Comparison of ENCODE assay signal across 14 cellular contexts in genomic region chr11:118215262-118215661, GRCh38.
DNase-seq lines count a peak whose midpoint lies in the region; TF ChIP-seq lines count a peak whose summit lies in the region.
"Had no signal": no experiment of that assay in that cellular context is flagged by ENCODE, and none has a peak within 500 bp of the region (broad histone marks: within the 10 kb centered on the region; RNA-seq: fewer than 3 reads in every experiment).

No MANE protein-coding gene starts in this region.

- no peak overlapping the region for H3K4me3 ChIP-seq in OCI-LY1 (ENCODE audit: low read depth, low read length, poor library complexity, severe bottlenecking)
- H3K4me3 ChIP-seq: vagina had no signal

- no peak for DNase-seq in activated T-cell treated with anti-CD3 and anti-CD28 coated beads, Interleukin-2, amount 50 U/mL, for 24 hours
- DNase-seq in activated T-cell treated with anti-CD3 and anti-CD28 coated beads, Interleukin-2, amount 50 U/mL, for 48 hours: no peak
- peak; percentile 21 for DNase-seq in central memory CD4-positive, alpha-beta T cell
- DNase-seq in NCI-H2196 (lab: John Stamatoyannopoulos, UW; ENCODE audit: unreplicated experiment) (no peak), SKM-1 treated with dmso at 0.1 percent for 144 hours (lab: John Stamatoyannopoulos, UW; ENCODE audit: unreplicated experiment) (no peak), SW 1271 (lab: John Stamatoyannopoulos, UW) (no peak)
- DNase-seq: ACHN, DMS153, H7, WERI-Rb-1 had no signal

- H3K4me2 ChIP-seq in OCI-LY1 (ENCODE audit: low read length): no peak overlapping the region; the same call in 1 of the 2 replicates

- no peaks in the 10 kb centered on the region for H4K20me1 ChIP-seq in OCI-LY1 (ENCODE audit: insufficient read depth, low read length)

- H3K9ac ChIP-seq in OCI-LY1 (ENCODE audit: low read length): no peak overlapping the region; the same call in 1 of the 2 replicates

- no peaks in the 10 kb centered on the region for H3K27me3 Mint-ChIP-seq in activated T-cell treated with anti-CD3 and anti-CD28 coated beads, Interleukin-2, amount 50 U/mL, for 24 hours
- no peaks in the 10 kb centered on the region for H3K27me3 Mint-ChIP-seq in stimulated activated naive CD8-positive, alpha-beta T cell treated with anti-CD3 and anti-CD28 coated beads, Interleukin-15, Interleukin-2, amounts not matched to agents 100 ng/mL and 50 ng/mL, for 24 hours

- no peak for TF ChIP-seq CTCF in OCI-LY1 (IDR thresholded peaks at IDR 0.05; ENCODE audit: low read length)

- H3K36me3 ChIP-seq in OCI-LY1 (ENCODE audit: insufficient read depth, low read length): peaks cover 3% of the 10 kb centered on the region; the same call in 1 of the 2 replicates
- H3K36me3 ChIP-seq: vagina, WERI-Rb-1 had no signal

- peaks cover 51% of the 10 kb centered on the region for H3K4me1 ChIP-seq in OCI-LY1 (ENCODE audit: insufficient read depth, low read length, severe bottlenecking)
- H3K4me1 ChIP-seq: vagina had no signal

- H3K36me3 Mint-ChIP-seq in activated T-cell treated with anti-CD3 and anti-CD28 coated beads, Interleukin-2, amount 50 U/mL, for 24 hours (ENCODE audit: low read depth): peaks cover 83% of the 10 kb centered on the region
- peaks cover 75% of the 10 kb centered on the region for H3K36me3 Mint-ChIP-seq in stimulated activated naive CD8-positive, alpha-beta T cell treated with anti-CD3 and anti-CD28 coated beads, Interleukin-15, Interleukin-2, amounts not matched to agents 100 ng/mL and 50 ng/mL, for 24 hours (ENCODE audit: low read depth)

- H2AFZ ChIP-seq in OCI-LY1 (ENCODE audit: low read length): no peak overlapping the region

- no peaks in the 10 kb centered on the region for H3F3A ChIP-seq in OCI-LY1 (ENCODE audit: insufficient read depth, low read length)

- no peaks in the 10 kb centered on the region for H3K9me2 ChIP-seq in OCI-LY1 (ENCODE audit: low read depth, low read length)

- H3K27ac ChIP-seq in OCI-LY1 (ENCODE audit: low read depth, low read length, poor library complexity, severe bottlenecking): peak overlapping the region; percentile 63
- H3K27ac ChIP-seq: vagina, WERI-Rb-1 had no signal

- H3K9me3 Mint-ChIP-seq in activated T-cell treated with anti-CD3 and anti-CD28 coated beads, Interleukin-2, amount 50 U/mL, for 24 hours: no peaks in the 10 kb centered on the region
- peaks cover 3% of the 10 kb centered on the region for H3K9me3 Mint-ChIP-seq in stimulated activated naive CD8-positive, alpha-beta T cell treated with anti-CD3 and anti-CD28 coated beads, Interleukin-15, Interleukin-2, amounts not matched to agents 100 ng/mL and 50 ng/mL, for 24 hours
- H3K9me3 Mint-ChIP-seq: IgD-negative memory B cell had no signal

- H3K27ac Mint-ChIP-seq in activated T-cell treated with anti-CD3 and anti-CD28 coated beads, Interleukin-2, amount 50 U/mL, for 24 hours: no peak overlapping the region
- H3K27ac Mint-ChIP-seq in stimulated activated naive CD8-positive, alpha-beta T cell treated with anti-CD3 and anti-CD28 coated beads, Interleukin-15, Interleukin-2, amounts not matched to agents 100 ng/mL and 50 ng/mL, for 24 hours: peak overlapping the region; percentile 99
- H3K27ac Mint-ChIP-seq: IgD-negative memory B cell had no signal

- H3K4me3 Mint-ChIP-seq in activated T-cell treated with anti-CD3 and anti-CD28 coated beads, Interleukin-2, amount 50 U/mL, for 24 hours: peak overlapping the region; percentile 85
- H3K4me3 Mint-ChIP-seq in stimulated activated naive CD8-positive, alpha-beta T cell treated with anti-CD3 and anti-CD28 coated beads, Interleukin-15, Interleukin-2, amounts not matched to agents 100 ng/mL and 50 ng/mL, for 24 hours: peak overlapping the region; percentile 89

- peaks cover 98% of the 10 kb centered on the region for H3K4me1 Mint-ChIP-seq in activated T-cell treated with anti-CD3 and anti-CD28 coated beads, Interleukin-2, amount 50 U/mL, for 24 hours (ENCODE audit: low read depth)
- peaks cover 100% of the 10 kb centered on the region for H3K4me1 Mint-ChIP-seq in stimulated activated naive CD8-positive, alpha-beta T cell treated with anti-CD3 and anti-CD28 coated beads, Interleukin-15, Interleukin-2, amounts not matched to agents 100 ng/mL and 50 ng/mL, for 24 hours (ENCODE audit: low read depth)

- no peaks in the 10 kb centered on the region for H3K27me3 ChIP-seq in OCI-LY1 (ENCODE audit: insufficient read depth, low read length)
- H3K27me3 ChIP-seq: vagina had no signal

- H3K9me3 ChIP-seq in OCI-LY1 (ENCODE audit: low read length): no peaks in the 10 kb centered on the region
- H3K9me3 ChIP-seq: vagina had no signal

- no peaks in the 10 kb centered on the region for H3K79me2 ChIP-seq in OCI-LY1 (ENCODE audit: insufficient read depth, low read length)
